Comparison of ENCODE assay signal across 8 cellular contexts in the genomic region with DNA sequence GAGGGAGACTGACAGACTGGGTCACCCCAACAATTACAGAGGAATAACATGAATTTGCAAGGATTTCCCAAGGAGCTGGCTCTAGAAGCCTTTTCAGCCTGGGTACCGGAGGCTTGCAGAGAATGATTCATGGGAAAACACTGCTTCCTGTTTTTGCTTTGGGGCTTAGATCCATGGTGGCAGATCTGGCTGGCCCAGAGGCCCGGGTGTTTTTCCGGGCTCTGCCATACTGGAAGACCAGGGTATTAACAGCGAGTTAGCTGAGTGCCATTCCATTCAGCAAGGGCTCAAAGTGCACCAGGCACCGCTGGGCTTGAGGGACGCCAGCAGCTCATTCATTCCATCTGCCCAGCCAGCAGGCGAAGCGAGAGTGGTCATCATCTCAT. TPM values are rescaled to one million over a fixed set of nuclear protein-coding genes. Genes with fewer than 3 reads are reported as not detected.
DNase-seq lines count a peak whose midpoint lies in the region; ATAC-seq and TF ChIP-seq lines count a peak whose summit lies in the region.

No MANE protein-coding gene starts in this region.

- peak overlapping the region; percentile 89 for H2BK5ac ChIP-seq in IMR-90 (ENCODE audit: low read depth, low read length, poor library complexity, severe bottlenecking)

- H2AFZ ChIP-seq in IMR-90 (replicated peaks; ENCODE audit: low read length, poor library complexity) = peak overlapping the region; percentile 45

- peak overlapping the region; percentile 86 for H3K4me2 ChIP-seq in IMR-90 (ENCODE audit: low read depth, low read length)

- TF ChIP-seq POLR2A in IMR-90 (IDR thresholded peaks at IDR 0.05; ENCODE audit: low read depth, low read length) = peak; percentile 29; the same call in 1 of the 2 replicates
- TF ChIP-seq POLR2A in tibial nerve (IDR thresholded peaks at IDR 0.05) = no peak

- in situ Hi-C loops in IMR-90 (cut with MboI; ENCODE audit: low sequenced_read_pairs) = no loop called here

- no peak for TF ChIP-seq EP300 in tibial nerve (IDR thresholded peaks at IDR 0.05)

- DNase-seq in A673 (ENCODE audit: low spot score) = no peak
- peak; percentile 60 for DNase-seq in IMR-90
- peak in 1 of 2 donors; percentile 81 for DNase-seq in ascending aorta (ENCODE audit: low spot score in 2 of 2)
- DNase-seq in left kidney (ENCODE audit: low read depth, low spot score) = peak; percentile 29
- no peak for DNase-seq in tibial nerve (ENCODE audit: low spot score in 2 of 2)
- DNase-seq in posterior vena cava (ENCODE audit: low spot score) = no peak

- H3K27me3 ChIP-seq in A673 (replicated peaks; ENCODE audit: insufficient read depth, low read depth, low read length, poor library complexity) (no peaks in the 10 kb centered on the region), IMR-90 (ENCODE audit: control insufficient read depth, insufficient read depth, low read length) (no peaks in the 10 kb centered on the region), ascending aorta (no peaks in the 10 kb centered on the region), tibial nerve (peaks cover 0 to 2% of the 10 kb centered on the region in 2 donors)

- peak overlapping the region; percentile 98 for H3K14ac ChIP-seq in IMR-90 (replicated peaks; ENCODE audit: low read depth, low read length)

- peak overlapping the region; percentile 97 for H3K4ac ChIP-seq in IMR-90 (ENCODE audit: low read depth, low read length)

- WGBS in IMR-90 (ENCODE audit: extremely low coverage in 2 of 2, insufficient read length in 1 of 2), 2 experiments = 25% methylated on average over 6 of the region's 8 CpGs; no CpG with 5 or more reads in 1 of the 2 experiments
- WGBS in tibial nerve, 2 donors = 22 to 25% methylated on average over 5 to 8 of the region's 8 CpGs

- peak overlapping the region; percentile 72 for H4K5ac ChIP-seq in IMR-90 (ENCODE audit: low read depth, low read length)

- BruUV-seq in A673 (replicated peaks; lab: Mats Ljungman, UMichigan) (TSS peak; percentile 36), IMR-90 (replicated peaks; lab: Mats Ljungman, UMichigan) (TSS peak; percentile 26)

- peak overlapping the region; percentile 90 for H4K91ac ChIP-seq in IMR-90 (ENCODE audit: insufficient read depth, low read depth, low read length)

- intact Hi-C loops in A673 (cut with micrococcal nuclease; ENCODE audit: unreplicated experiment) (no loop called here), IMR-90 (cut with micrococcal nuclease) (loop anchor here (2.0 kb wide), 1 partner anchor 20 kb away; no protein-coding TSS in a partner anchor), ascending aorta (cut with DNase I) (loop anchor here (5.0 kb wide), 1 partner anchor 33 kb away; no protein-coding TSS in a partner anchor), posterior vena cava (cut with DNase I) (no loop called here)

- H3K18ac ChIP-seq in IMR-90 (ENCODE audit: low read depth, low read length) = peak overlapping the region; percentile 82

- TF ChIP-seq CTCF in A673 (conservative IDR thresholded peaks at IDR 0.05; ENCODE audit: low read depth, low read length) = no peak
- no peak for TF ChIP-seq CTCF in IMR-90 (conservative IDR thresholded peaks at IDR 0.05; ENCODE audit: low read depth, low read length)
- TF ChIP-seq CTCF in ascending aorta (IDR thresholded peaks at IDR 0.05) = no peak
- no peak for TF ChIP-seq CTCF in tibial nerve (IDR thresholded peaks at IDR 0.05)

- peaks cover 59% of the 10 kb centered on the region for H4K20me1 ChIP-seq in IMR-90 (ENCODE audit: insufficient read depth, low read length)

- peaks cover 30% of the 10 kb centered on the region for H3K9me1 ChIP-seq in IMR-90 (ENCODE audit: insufficient read depth, low read length)

- peak overlapping the region; percentile 98 for H2AK5ac ChIP-seq in IMR-90 (ENCODE audit: low read depth, low read length)

- H3K4me1 ChIP-seq in A673 (ENCODE audit: insufficient read depth, low read length, poor library complexity, severe bottlenecking) = peaks cover 8% of the 10 kb centered on the region
- H3K4me1 ChIP-seq in IMR-90 (ENCODE audit: control insufficient read depth, insufficient read depth, low read length) = peaks cover 33% of the 10 kb centered on the region
- H3K4me1 ChIP-seq in ascending aorta = peaks cover 33 to 58% of the 10 kb centered on the region in 2 donors
- peaks cover 0 to 69% (median 50%) of the 10 kb centered on the region in 4 donors for H3K4me1 ChIP-seq in tibial nerve

- H3K36me3 ChIP-seq in A673 (ENCODE audit: insufficient read depth, low read length, poor library complexity, severe bottlenecking) = peaks cover 40% of the 10 kb centered on the region
- peaks cover 57% of the 10 kb centered on the region for H3K36me3 ChIP-seq in IMR-90 (ENCODE audit: control insufficient read depth, insufficient read depth, low read length)
- peaks cover 35 to 48% of the 10 kb centered on the region in 2 donors for H3K36me3 ChIP-seq in ascending aorta
- peaks cover 0 to 49% (median 10%) of the 10 kb centered on the region in 3 donors for H3K36me3 ChIP-seq in tibial nerve

- H3K4me3 ChIP-seq in A673 (ENCODE audit: low read depth, low read length, poor library complexity, severe bottlenecking) (peak overlapping the region; percentile 66), IMR-90 (ENCODE audit: insufficient read depth, low read depth, low read length) (peak overlapping the region; percentile 94), ascending aorta (peak overlapping the region; percentile 60 to 82), tibial nerve (peak overlapping the region; percentile 70 to 90 (median 74))

- peak overlapping the region; percentile 76 for H2BK120ac ChIP-seq in IMR-90 (ENCODE audit: low read depth, low read length)

- peaks cover 0 to 56% of the 10 kb centered on the region in 2 experiments; a peak in 3 of 4 replicates for H3K79me1 ChIP-seq in IMR-90 (ENCODE audit: low read depth in 1 of 2, low read length in 2 of 2)

- peak overlapping the region; percentile 94 for H3K23ac ChIP-seq in IMR-90 (ENCODE audit: low read depth, low read length)

- dilution Hi-C loops in IMR-90 (cut with HindIII; ENCODE audit: low sequenced_read_pairs, unreplicated experiment) = no loop called here

- CTCF ChIA-PET in A673 (lab: Charles Lee) (no interaction called here), IMR-90 (lab: Yijun Ruan, JAX) (no interaction called here)

- H3K27ac ChIP-seq in A673 (ENCODE audit: low read depth, low read length, poor library complexity, severe bottlenecking) = no peak overlapping the region
- H3K27ac ChIP-seq in IMR-90 (ENCODE audit: insufficient read depth, low read length) = peak overlapping the region; percentile 100
- H3K27ac ChIP-seq in ascending aorta = peak overlapping the region; percentile 93 to 95
- peak overlapping the region; percentile 92 to 98 (median 96) for H3K27ac ChIP-seq in tibial nerve

- peak overlapping the region; percentile 45; the same call in 2 of the 3 replicates for H2BK15ac ChIP-seq in IMR-90 (ENCODE audit: low read depth, low read length)

- POLR2A ChIA-PET in A673 (lab: Charles Lee; ENCODE audit: low non-redundant PET) (no interaction called here), IMR-90 (lab: Charles Lee; ENCODE audit: unreplicated experiment) (interaction anchor here (0.9 kb wide), 1 partner anchor 8 kb away, joined by 3 read pairs; no protein-coding TSS in a partner anchor)

- ATAC-seq in IMR-90 (ENCODE audit: low read depth) (0 out of 2 replicates have a peak, but pooled peaks have one; percentile 0), GM21423 (IDR thresholded peaks at IDR 0.05; ENCODE audit: unreplicated experiment) (no peak), GM18867 (IDR thresholded peaks at IDR 0.05; ENCODE audit: unreplicated experiment) (no peak)

- H2BK20ac ChIP-seq in IMR-90 (ENCODE audit: low read depth, low read length) = no peak overlapping the region

- TF ChIP-seq RAD21 in IMR-90 (IDR thresholded peaks at IDR 0.05; ENCODE audit: low read length) = no peak

- H3K9me3 ChIP-seq in A673 (ENCODE audit: low read depth, low read length, poor library complexity, severe bottlenecking) (no peaks in the 10 kb centered on the region), IMR-90 (ENCODE audit: control insufficient read depth, insufficient read depth, low read length) (no peaks in the 10 kb centered on the region), ascending aorta (no peaks in the 10 kb centered on the region), tibial nerve (no peaks in the 10 kb centered on the region)

- peak overlapping the region; percentile 98 for H3K9ac ChIP-seq in IMR-90 (ENCODE audit: low read depth, low read length)

- H4K8ac ChIP-seq in IMR-90 (ENCODE audit: low read depth in 2 of 2, low read length in 2 of 2) = peak overlapping the region; percentile 82 to 95

- H3K56ac ChIP-seq in IMR-90 (ENCODE audit: extremely low read depth, insufficient read depth, low read length) = peak overlapping the region; percentile 95

- H2AK9ac ChIP-seq in IMR-90 (replicated peaks; ENCODE audit: low read depth, low read length, poor library complexity) = peak overlapping the region; percentile 99

TF ChIP-seq in IMR-90, 13 proteins besides CTCF, POLR2A, EP300 and RAD21:
- no peak for TF ChIP-seq RCOR1 (IDR thresholded peaks at IDR 0.05; ENCODE audit: insufficient replicate concordance, low read length)
- TF ChIP-seq MXI1 (IDR thresholded peaks at IDR 0.05; ENCODE audit: borderline replicate concordance, low read depth, low read length) = no peak
- TF ChIP-seq BHLHE40 (IDR thresholded peaks at IDR 0.05; ENCODE audit: low read depth, low read length) = no peak
- TF ChIP-seq SMC3 (IDR thresholded peaks at IDR 0.05; ENCODE audit: low read depth, low read length) = no peak
- no peak for TF ChIP-seq CEBPB (IDR thresholded peaks at IDR 0.05; ENCODE audit: low read depth, low read length)

RNA-seq across cellular contexts. Expression of gene WDR1, which starts 1.3 kb away (rescaled TPM):
- 196 and 227 TPM in 2 replicates for total RNA-seq in A673 (2021)
- 782 and 992 TPM in 2 replicates for total RNA-seq in IMR-90 (2012; rRNA removed)
- 725 and 739 TPM in 2 replicates for polyA plus RNA-seq in IMR-90 (2012; rRNA removed)
- polyA plus RNA-seq in IMR-90 (2012; cell fraction: cytosol; rRNA removed) = 709 and 1,014 TPM in 2 replicates
- 487 and 886 TPM in 2 replicates for polyA plus RNA-seq in IMR-90 (2012; cell fraction: nucleus; rRNA removed; ENCODE audit: low replicate concordance)
- 216 TPM for total RNA-seq in ascending aorta
- total RNA-seq in tibial nerve = 100 to 1,000 TPM; 142 to 204 (median 148) TPM
- 100 to 1,000 TPM; 575 to 698 TPM for total RNA-seq in posterior vena cava

Comparison
In these comparisons a context has a peak if more than half of its experiments do, and no peak if none do; other contexts are left out.
1. DNase-seq: peak in IMR-90 (single experiment) and left kidney (single experiment); none in A673 (single experiment), tibial nerve (0 of 2) and posterior vena cava (single experiment).
2. intact Hi-C loops: an anchor here in IMR-90 (2.0 kb wide) and ascending aorta (5.0 kb wide); none called in A673 and posterior vena cava.
3. Peak in every context shown above with its lines, with median percentiles within 50 percentile points of each other: H3K4me3 ChIP-seq.